In genomic region chr6:39824030-39824926, GRCh38 we compare ENCODE assay signal across 16 cellular contexts. TPM values are rescaled to one million over a fixed set of nuclear protein-coding genes. Genes with fewer than 3 reads are reported as not detected.
DNase-seq lines count a peak whose midpoint lies in the region; ATAC-seq and TF ChIP-seq lines count a peak whose summit lies in the region.
"Had no signal": no experiment of that assay in that cellular context is flagged by ENCODE, and none has a peak within 500 bp of the region (broad histone marks: within the 10 kb centered on the region; RNA-seq: fewer than 3 reads in every experiment).

No MANE protein-coding gene starts in this region.

- intact Hi-C loops in breast epithelium (cut with DNase I; ENCODE audit: low total_unique reads): no loop called here
- intact Hi-C loops in MCF 10A (cut with micrococcal nuclease): no loop called here
- intact Hi-C loops in dorsolateral prefrontal cortex (cut with DNase I): no loop called here
- intact Hi-C loops in uterus (cut with DNase I; ENCODE audit: low total_unique reads): no loop called here

- H3K27ac ChIP-seq in breast epithelium (peak overlapping the region; percentile 76 to 85), dorsolateral prefrontal cortex (peak overlapping the region; percentile 39 to 98 (median 91)), uterus (peak overlapping the region; percentile 33 to 43)
- H3K27ac ChIP-seq: brain microvascular endothelial cell, GM23248 had no signal

- H3K36me3 Mint-ChIP-seq in MCF 10A (ENCODE audit: insufficient read depth, unreplicated experiment) (no peaks in the 10 kb centered on the region), nephron progenitor cell (ENCODE audit: low read depth) (no peaks in the 10 kb centered on the region)

- H3K27ac Mint-ChIP-seq in MCF 10A (ENCODE audit: low read depth, unreplicated experiment) (no peak overlapping the region), nephron progenitor cell (peak overlapping the region; percentile 43)
- H3K27ac Mint-ChIP-seq: activated T-helper 17 cell treated with anti-CD3 and anti-CD28 coated beads, Interleukin-2, amount 50 U/mL, for 72 hours had no signal

- TF ChIP-seq POLR2A in breast epithelium (IDR thresholded peaks at IDR 0.05): no peak
- no peak for TF ChIP-seq POLR2A in uterus (IDR thresholded peaks at IDR 0.05)

- H3K4me1 Mint-ChIP-seq in MCF 10A (ENCODE audit: insufficient read depth, unreplicated experiment): no peaks in the 10 kb centered on the region
- peaks cover 59% of the 10 kb centered on the region for H3K4me1 Mint-ChIP-seq in nephron progenitor cell
- H3K4me1 Mint-ChIP-seq: activated T-helper 17 cell treated with anti-CD3 and anti-CD28 coated beads, Interleukin-2, amount 50 U/mL, for 72 hours had no signal

- no peaks in the 10 kb centered on the region for H3K27me3 ChIP-seq in breast epithelium
- no peaks in the 10 kb centered on the region for H3K27me3 ChIP-seq in dorsolateral prefrontal cortex
- H3K27me3 ChIP-seq in uterus: no peaks in the 10 kb centered on the region
- H3K27me3 ChIP-seq: brain microvascular endothelial cell had no signal

- peaks cover 0 to 5% of the 10 kb centered on the region in 2 donors for H3K4me1 ChIP-seq in breast epithelium
- H3K4me1 ChIP-seq in uterus: no peaks in the 10 kb centered on the region

- POLR2A ChIA-PET in MCF 10A (lab: Yijun Ruan, JAX): interaction anchor here (0.6 kb wide), 1 partner anchor 1387 kb away, joined by 3 read pairs; no protein-coding TSS in a partner anchor

- DNase-seq in breast epithelium (ENCODE audit: low spot score in 2 of 2) (no peak), MCF 10A (ENCODE audit: unreplicated experiment) (no peak), dorsolateral prefrontal cortex (no peak), nephron progenitor cell (no peak), uterus (no peak), GF-D8 (lab: John Stamatoyannopoulos, UW) (no peak), NCI-H226 (no peak)
- DNase-seq: activated CD4-positive, alpha-beta T cell treated with anti-CD3 and anti-CD28 coated beads for 48 hours; brain microvascular endothelial cell; GM23248; NCI-H1436 treated with DMSO at 0.1 percent for 48 hours; OCI-M1; trophoblast cell had no signal

- H3K36me3 ChIP-seq in breast epithelium (no peaks in the 10 kb centered on the region), uterus (no peaks in the 10 kb centered on the region)
- H3K36me3 ChIP-seq: brain microvascular endothelial cell had no signal

- H3K4me3 Mint-ChIP-seq in MCF 10A (ENCODE audit: unreplicated experiment) (no peak overlapping the region), nephron progenitor cell (no peak overlapping the region)
- H3K4me3 Mint-ChIP-seq: activated T-helper 17 cell treated with anti-CD3 and anti-CD28 coated beads, Interleukin-2, amount 50 U/mL, for 72 hours had no signal

- no TSS peak for BruUV-seq in MCF 10A (replicated peaks; lab: Mats Ljungman, UMichigan)

- H3K27me3 Mint-ChIP-seq in MCF 10A (ENCODE audit: insufficient read depth, unreplicated experiment) (no peaks in the 10 kb centered on the region), nephron progenitor cell (ENCODE audit: low read depth, poor library complexity) (peaks cover 9% of the 10 kb centered on the region)
- H3K27me3 Mint-ChIP-seq: activated T-helper 17 cell treated with anti-CD3 and anti-CD28 coated beads, Interleukin-2, amount 50 U/mL, for 72 hours had no signal

- ATAC-seq in GM18868 (IDR thresholded peaks at IDR 0.05; ENCODE audit: unreplicated experiment): no peak
- ATAC-seq: activated T-helper 17 cell treated with anti-CD3 and anti-CD28 coated beads, Interleukin-2, amount 50 U/mL, for 72 hours had no signal

- no peaks in the 10 kb centered on the region for H3K9me3 Mint-ChIP-seq in MCF 10A (ENCODE audit: unreplicated experiment)
- no peaks in the 10 kb centered on the region for H3K9me3 Mint-ChIP-seq in nephron progenitor cell
- H3K9me3 Mint-ChIP-seq: activated T-helper 17 cell treated with anti-CD3 and anti-CD28 coated beads, Interleukin-2, amount 50 U/mL, for 72 hours had no signal

- no peaks in the 10 kb centered on the region for H3K9me3 ChIP-seq in breast epithelium
- H3K9me3 ChIP-seq in uterus: no peaks in the 10 kb centered on the region

- TF ChIP-seq CTCF in breast epithelium (IDR thresholded peaks at IDR 0.05) (no peak), MCF 10A (IDR thresholded peaks at IDR 0.05; ENCODE audit: unreplicated experiment) (no peak), dorsolateral prefrontal cortex (IDR thresholded peaks at IDR 0.05 in 54 of 56, conservative IDR thresholded peaks at IDR 0.05 in 2 of 56; ENCODE audit: low read depth in 1 of 56, partially characterized antibody in 56 of 56) (no peak), nephron progenitor cell (IDR thresholded peaks at IDR 0.05) (no peak), uterus (IDR thresholded peaks at IDR 0.05) (no peak)

- H3K4me3 ChIP-seq in breast epithelium (no peak overlapping the region), dorsolateral prefrontal cortex (peak overlapping the region in 2 of 59 donors; percentile 3 to 19), uterus (no peak overlapping the region)
- H3K4me3 ChIP-seq: GM23248 had no signal

- CTCF ChIA-PET in MCF 10A (lab: Yijun Ruan, JAX): interaction anchor here (0.8 kb wide), 1 partner anchor 447 kb away, joined by 3 read pairs; no protein-coding TSS in a partner anchor

RNA-seq across cellular contexts. Expression of gene DAAM2, which starts 32.1 kb away (rescaled TPM):
- total RNA-seq in breast epithelium (10 to 100 TPM; 16.2 to 59.5 (median 41.3) TPM), MCF 10A (2022) (not detected in 2 replicates), dorsolateral prefrontal cortex (100 to 1,000 TPM in 95 of 120 experiments, 10 to 100 TPM in 25; 43.8 to 450 (median 152) TPM), uterus (10 to 100 TPM; 11.0 to 43.3 (median 26.4) TPM)
- total RNA-seq: activated T-helper 17 cell treated with anti-CD3 and anti-CD28 coated beads, Interleukin-2, amount 50 U/mL, for 72 hours; T-helper 1 cell treated with Interleukin-12 subunit alpha and Interleukin-12 subunit beta and Interleukin-4 antibody, amounts not matched to agents 30 ng/mL and 1 ng/mL, for 36 hours had no signal

Comparison
In these comparisons a context has a peak if more than half of its experiments do, and no peak if none do; other contexts are left out.
1. RNA of gene DAAM2, which starts 32.1 kb away (total RNA-seq): 43.8 to 450 TPM in dorsolateral prefrontal cortex, 16.2 to 59.5 TPM in breast epithelium and 11.0 to 43.3 TPM in uterus; not detected in MCF 10A; every median in the first group is over 10 times any median in the second.
2. H3K27ac ChIP-seq: peak in every context shown above with its lines; median percentile 91 in dorsolateral prefrontal cortex; 80 in breast epithelium; 38 in uterus.